21 cellular contexts compared by ENCODE assay signal in genomic region chr5:138037271-138037670, GRCh38. TPM values are rescaled to one million over a fixed set of nuclear protein-coding genes. Genes with fewer than 3 reads are reported as not detected.
DNase-seq lines count a peak whose midpoint lies in the region; ATAC-seq and TF ChIP-seq lines count a peak whose summit lies in the region.
"Had no signal": no experiment of that assay in that cellular context is flagged by ENCODE, and none has a peak within 500 bp of the region (broad histone marks: within the 10 kb centered on the region; RNA-seq: fewer than 3 reads in every experiment).

No MANE protein-coding gene starts in this region.

- H3K27ac ChIP-seq in OCI-LY7 (ENCODE audit: low read depth, low read length, poor library complexity, severe bottlenecking) (no peak overlapping the region), dorsolateral prefrontal cortex (peak overlapping the region; percentile 77 to 99 (median 93)), substantia nigra (ENCODE audit: low read depth, low read length, poor library complexity, severe bottlenecking) (peak overlapping the region; percentile 96)
- H3K27ac ChIP-seq: BLaER1 had no signal

- H3K4me1 ChIP-seq in OCI-LY7 (ENCODE audit: insufficient read depth, low read length, poor library complexity, severe bottlenecking), result peaks cover 29% of the 10 kb centered on the region

- H3K27ac Mint-ChIP-seq in activated naive CD8-positive, alpha-beta T cell treated with anti-CD3 and anti-CD28 coated beads, Interleukin-2, amount 50 U/mL, for 24 hours, result no peak overlapping the region
- H3K27ac Mint-ChIP-seq: CD8-positive, alpha-beta T cell; H9 had no signal

- H3K4me3 Mint-ChIP-seq in activated naive CD8-positive, alpha-beta T cell treated with anti-CD3 and anti-CD28 coated beads, Interleukin-2, amount 50 U/mL, for 24 hours, result no peak overlapping the region
- H3K4me3 Mint-ChIP-seq: CD8-positive, alpha-beta T cell; H9 had no signal

- peak; percentile 19 for DNase-seq in GM12865 (ENCODE audit: low read depth)
- DNase-seq in OCI-LY7 (ENCODE audit: low spot score), result peak; percentile 28
- no peak for DNase-seq in dorsolateral prefrontal cortex
- no peak for DNase-seq in substantia nigra (lab: John Stamatoyannopoulos, UW)
- no peak for DNase-seq in NCI-H748 (lab: John Stamatoyannopoulos, UW; ENCODE audit: unreplicated experiment)
- DNase-seq in activated naive CD8-positive, alpha-beta T cell treated with anti-CD3 and anti-CD28 coated beads, Interleukin-2, amount 50 U/mL, for 24 hours, result no peak
- no peak for DNase-seq in stimulated activated CD4-positive, alpha-beta T cell treated with anti-CD3 and anti-CD28 coated beads, Interleukin-12 subunit alpha, Interleukin-12 subunit beta, amount 100 ng/mL, for 4 hours
- DNase-seq: CD8-positive, alpha-beta T cell; DND-41; GDM1; H9; NCI-H1417 treated with DMSO at 0.1 percent for 48 hours; NCI-H1930; NCI-H2171; NCI-H82 had no signal

- peaks cover 16% of the 10 kb centered on the region for H3K4me1 Mint-ChIP-seq in activated naive CD8-positive, alpha-beta T cell treated with anti-CD3 and anti-CD28 coated beads, Interleukin-2, amount 50 U/mL, for 24 hours

- no peaks in the 10 kb centered on the region for H3K9me2 ChIP-seq in OCI-LY7 (ENCODE audit: insufficient read depth, low read length)

- peak overlapping the region; percentile 14 for H3K4me2 ChIP-seq in OCI-LY7 (ENCODE audit: low read length)
- H3K4me2 ChIP-seq: BLaER1 had no signal

- H3K27me3 Mint-ChIP-seq in activated naive CD8-positive, alpha-beta T cell treated with anti-CD3 and anti-CD28 coated beads, Interleukin-2, amount 50 U/mL, for 24 hours, result peaks cover 2% of the 10 kb centered on the region

- no peaks in the 10 kb centered on the region for H3K9me3 Mint-ChIP-seq in activated naive CD8-positive, alpha-beta T cell treated with anti-CD3 and anti-CD28 coated beads, Interleukin-2, amount 50 U/mL, for 24 hours
- H3K9me3 Mint-ChIP-seq: CD8-positive, alpha-beta T cell; H9 had no signal

- peak overlapping the region; percentile 74; the same call in 1 of the 2 replicates for H2AFZ ChIP-seq in OCI-LY7 (ENCODE audit: low read length)

- no peaks in the 10 kb centered on the region for H3K27me3 ChIP-seq in dorsolateral prefrontal cortex
- H3K27me3 ChIP-seq: BLaER1 had no signal

- no peak for TF ChIP-seq CTCF in GM12865 (IDR thresholded peaks at IDR 0.05; ENCODE audit: insufficient read depth, low read depth, low read length, missing control alignments)
- TF ChIP-seq CTCF in OCI-LY7 (conservative IDR thresholded peaks at IDR 0.05; ENCODE audit: low read length), result no peak
- no peak for TF ChIP-seq CTCF in dorsolateral prefrontal cortex (IDR thresholded peaks at IDR 0.05 in 54 of 56, conservative IDR thresholded peaks at IDR 0.05 in 2 of 56; ENCODE audit: low read depth in 1 of 56, partially characterized antibody in 56 of 56)

- no peaks in the 10 kb centered on the region for H3K36me3 ChIP-seq in OCI-LY7 (ENCODE audit: insufficient read depth, low read length)
- H3K36me3 ChIP-seq: BLaER1 had no signal

- CTCF ChIA-PET in OCI-LY7 (lab: Charles Lee; ENCODE audit: unreplicated experiment), result interaction anchor here (0.6 kb wide), 1 partner anchor 30 kb away, joined by 3 read pairs; no protein-coding TSS in a partner anchor

- H3K36me3 Mint-ChIP-seq in activated naive CD8-positive, alpha-beta T cell treated with anti-CD3 and anti-CD28 coated beads, Interleukin-2, amount 50 U/mL, for 24 hours (ENCODE audit: low read depth), result no peaks in the 10 kb centered on the region

- no peak for ATAC-seq in activated naive CD8-positive, alpha-beta T cell treated with anti-CD3 and anti-CD28 coated beads, Interleukin-2, amount 50 U/mL, for 24 hours
- ATAC-seq in GM19397 (IDR thresholded peaks at IDR 0.05; ENCODE audit: unreplicated experiment), result no peak
- ATAC-seq: CD8-positive, alpha-beta T cell; Panc1 had no signal

- no peak overlapping the region for H3K4me3 ChIP-seq in GM12865 (ENCODE audit: low read depth, low read length)
- no peak overlapping the region for H3K4me3 ChIP-seq in OCI-LY7 (ENCODE audit: low read depth, low read length, poor library complexity, severe bottlenecking)
- peak overlapping the region in 36 of 59 donors; percentile 3 to 57 (median 28) for H3K4me3 ChIP-seq in dorsolateral prefrontal cortex
- H3K4me3 ChIP-seq: BLaER1 had no signal

- no TSS peak for BruUV-seq in OCI-LY7 (replicated peaks; lab: Mats Ljungman, UMichigan)

- H3K9me3 ChIP-seq in OCI-LY7 (ENCODE audit: low read length), result no peaks in the 10 kb centered on the region
- H3K9me3 ChIP-seq: BLaER1 had no signal

- intact Hi-C loops in OCI-LY7 (cut with micrococcal nuclease; ENCODE audit: unreplicated experiment) (loop anchor here (10.0 kb wide), 1 partner anchor 538 kb away; the partner anchor contains the start of gene HSPA9), dorsolateral prefrontal cortex (cut with DNase I) (loop anchor here (5.0 to 10.0 kb wide), 3 partner anchors 95 to 132 kb away; no protein-coding TSS in a partner anchor)

- H3K79me2 ChIP-seq in OCI-LY7 (ENCODE audit: insufficient read depth, low read depth, low read length), result peaks cover 2% of the 10 kb centered on the region; the same call in 1 of the 2 replicates

- POLR2A ChIA-PET in OCI-LY7 (lab: Charles Lee), result interaction anchor here (0.6 kb wide), 1 partner anchor 90 kb away, joined by 3 read pairs; no protein-coding TSS in a partner anchor

- 0 out of 2 replicates have a peak, but pooled peaks cover under 1% of the 10 kb centered on the region for H4K20me1 ChIP-seq in OCI-LY7 (ENCODE audit: insufficient read depth, low read length)

RNA-seq across cellular contexts. Expression of gene FAM13B, which starts 4.4 kb away (rescaled TPM):
- total RNA-seq in OCI-LY7 (2014; rRNA removed; shearing (Covaris generic)), result 9.8 and 21.5 TPM in 2 replicates
- total RNA-seq in OCI-LY7 (2022) (29.8 and 35.7 TPM in 2 replicates), dorsolateral prefrontal cortex (100 to 1,000 TPM in 22 of 120 experiments, 10 to 100 TPM in 98; 61.9 to 120 (median 86.7) TPM)

RNA-seq across cellular contexts. Expression of gene WNT8A, which starts 46.6 kb away (rescaled TPM):
- total RNA-seq in OCI-LY7 (2014; rRNA removed; shearing (Covaris generic)), result not detected in 2 replicates
- total RNA-seq in OCI-LY7 (2022) (not detected in 2 replicates), dorsolateral prefrontal cortex (1 to 10 TPM in 9 of 120 experiments, under 1 TPM in 68, not detected in 43; 0.28 to 1.5 (median 0.52) TPM)
- total RNA-seq: A172; CD8-positive, alpha-beta T cell; NCI-H460; SK-MEL-5 had no signal

Comparison
In these comparisons a context has a peak if more than half of its experiments do, and no peak if none do; other contexts are left out.
1. DNase-seq: peak in GM12865 (single experiment) and OCI-LY7 (single experiment); none in dorsolateral prefrontal cortex (0 of 10), substantia nigra (0 of 49), NCI-H748 (single experiment), activated naive CD8-positive, alpha-beta T cell treated with anti-CD3 and anti-CD28 coated beads, Interleukin-2, amount 50 U/mL, for 24 hours (single experiment) and stimulated activated CD4-positive, alpha-beta T cell treated with anti-CD3 and anti-CD28 coated beads, Interleukin-12 subunit alpha, Interleukin-12 subunit beta, amount 100 ng/mL, for 4 hours (single experiment).
2. H3K4me3 ChIP-seq: peak in dorsolateral prefrontal cortex (36 of 59); none in GM12865 (single experiment) and OCI-LY7 (single experiment).